In the genomic region with DNA sequence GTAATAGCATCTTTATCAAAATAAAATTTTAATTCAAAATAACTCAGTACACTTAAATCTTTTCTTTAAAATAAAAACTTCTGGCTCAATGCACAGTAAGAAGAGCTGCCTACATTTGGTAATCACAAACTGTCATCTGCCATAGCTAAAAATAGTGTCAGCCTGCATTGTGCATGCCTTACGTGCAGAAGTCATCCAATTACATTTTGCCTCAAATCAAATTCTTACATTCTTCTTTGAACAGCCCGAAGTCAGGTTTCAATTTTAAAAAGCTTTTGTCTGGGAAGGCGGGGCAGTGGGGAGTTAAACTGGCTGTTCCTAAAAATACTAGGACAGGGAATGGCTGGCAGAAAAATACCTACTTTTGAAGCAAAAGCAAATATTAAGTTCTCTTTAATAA, we compare ENCODE assay signal across 9 cellular contexts. TPM values are rescaled to one million over a fixed set of nuclear protein-coding genes. Genes with fewer than 3 reads are reported as not detected.
DNase-seq lines count a peak whose midpoint lies in the region; ATAC-seq and TF ChIP-seq lines count a peak whose summit lies in the region.
"Had no signal": no experiment of that assay in that cellular context is flagged by ENCODE, and none has a peak within 500 bp of the region (broad histone marks: within the 10 kb centered on the region; RNA-seq: fewer than 3 reads in every experiment).

No MANE protein-coding gene starts in this region.

- peak; percentile 68 for ATAC-seq in activated CD4-positive, alpha-beta T cell treated with anti-CD3 and anti-CD28 coated beads for 36 hours

- POLR2A ChIA-PET in activated CD4-positive, alpha-beta T cell treated with anti-CD3 and anti-CD28 coated beads for 36 hours (lab: Charles Lee), result no interaction called here
- POLR2A ChIA-PET in activated CD4-positive, alpha-beta T cell treated with anti-CD3 and anti-CD28 coated beads, Interleukin-2, amount 10 ng/mL, durations not matched to agents 7 days and 5 days (lab: Charles Lee), result no interaction called here
- POLR2A ChIA-PET in GM10248 (lab: Yijun Ruan, JAX), result no interaction called here

- TF ChIP-seq CTCF in choroid plexus epithelial cell (conservative IDR thresholded peaks at IDR 0.05; ENCODE audit: low read depth, low read length), result no peak
- TF ChIP-seq CTCF in GM10248 (IDR thresholded peaks at IDR 0.05; ENCODE audit: control extremely low read depth, extremely low read depth, low read depth, missing control alignments), result no peak

- intact Hi-C loops in activated CD4-positive, alpha-beta T cell treated with anti-CD3 and anti-CD28 coated beads for 36 hours (cut with DNase I, micrococcal nuclease), result no loop called here

- H3K4me3 ChIP-seq in choroid plexus epithelial cell (ENCODE audit: low read depth, low read length), result no peak overlapping the region

- DNase-seq in activated CD4-positive, alpha-beta T cell treated with anti-CD3 and anti-CD28 coated beads for 36 hours, result peak; percentile 20
- DNase-seq in activated CD4-positive, alpha-beta T cell treated with anti-CD3 and anti-CD28 coated beads, Interleukin-2, amount 10 ng/mL, durations not matched to agents 7 days and 5 days, result no peak
- DNase-seq in NCI-H446 treated with DMSO at 0.1 percent for 48 hours (lab: John Stamatoyannopoulos, UW), result peak; percentile 60
- DNase-seq in choroid plexus epithelial cell (ENCODE audit: low read depth), result peak; percentile 81
- DNase-seq in stromal cell of bone marrow (ENCODE audit: low read depth), result peak; percentile 16
- DNase-seq in NCI-H526 treated with DMSO at 0.1 percent for 48 hours (lab: John Stamatoyannopoulos, UW), result no peak
- no peak for DNase-seq in HuH-7.5 (ENCODE audit: low spot score)
- DNase-seq in GM10248 (ENCODE audit: extremely low spot score), result no peak
- DNase-seq: activated B cell treated with CpG ODN at 0.5 μM for 24 hours had no signal

- H3K36me3 Mint-ChIP-seq in activated CD4-positive, alpha-beta T cell treated with anti-CD3 and anti-CD28 coated beads for 36 hours (ENCODE audit: low read depth), result peaks cover 2% of the 10 kb centered on the region
- peaks cover 7% of the 10 kb centered on the region for H3K36me3 Mint-ChIP-seq in activated CD4-positive, alpha-beta T cell treated with anti-CD3 and anti-CD28 coated beads, Interleukin-2, amount 10 ng/mL, durations not matched to agents 7 days and 5 days (ENCODE audit: low read depth)

- H3K9me3 Mint-ChIP-seq in activated CD4-positive, alpha-beta T cell treated with anti-CD3 and anti-CD28 coated beads for 36 hours (ENCODE audit: low read depth), result no peaks in the 10 kb centered on the region
- H3K9me3 Mint-ChIP-seq in activated CD4-positive, alpha-beta T cell treated with anti-CD3 and anti-CD28 coated beads, Interleukin-2, amount 10 ng/mL, durations not matched to agents 7 days and 5 days, result no peaks in the 10 kb centered on the region
- H3K9me3 Mint-ChIP-seq: activated B cell treated with CpG ODN at 0.5 μM for 24 hours had no signal

- H3K27ac Mint-ChIP-seq in activated CD4-positive, alpha-beta T cell treated with anti-CD3 and anti-CD28 coated beads for 36 hours, result no peak overlapping the region
- no peak overlapping the region for H3K27ac Mint-ChIP-seq in activated CD4-positive, alpha-beta T cell treated with anti-CD3 and anti-CD28 coated beads, Interleukin-2, amount 10 ng/mL, durations not matched to agents 7 days and 5 days
- H3K27ac Mint-ChIP-seq: activated B cell treated with CpG ODN at 0.5 μM for 24 hours had no signal

- H3K4me3 Mint-ChIP-seq in activated CD4-positive, alpha-beta T cell treated with anti-CD3 and anti-CD28 coated beads for 36 hours, result no peak overlapping the region
- H3K4me3 Mint-ChIP-seq in activated CD4-positive, alpha-beta T cell treated with anti-CD3 and anti-CD28 coated beads, Interleukin-2, amount 10 ng/mL, durations not matched to agents 7 days and 5 days, result no peak overlapping the region
- H3K4me3 Mint-ChIP-seq: activated B cell treated with CpG ODN at 0.5 μM for 24 hours had no signal

- CTCF ChIA-PET in activated CD4-positive, alpha-beta T cell treated with anti-CD3 and anti-CD28 coated beads for 36 hours (lab: Charles Lee), result interaction anchor here (0.8 to 1.5 kb wide), 4 partner anchors 9 to 160 kb away, joined by 3 to 4 read pairs (median 4); no protein-coding TSS in a partner anchor
- CTCF ChIA-PET in activated CD4-positive, alpha-beta T cell treated with anti-CD3 and anti-CD28 coated beads, Interleukin-2, amount 10 ng/mL, durations not matched to agents 7 days and 5 days (lab: Charles Lee), result interaction anchor here (1.3 to 1.4 kb wide), 2 partner anchors 29 to 54 kb away, joined by 3 to 4 read pairs; no protein-coding TSS in a partner anchor
- CTCF ChIA-PET in GM10248 (lab: Yijun Ruan, JAX), result interaction anchor here (1.1 to 2.5 kb wide), 5 partner anchors 10 to 22 kb away, joined by 3 to 10 read pairs (median 3); no protein-coding TSS in a partner anchor

- no peaks in the 10 kb centered on the region for H3K27me3 Mint-ChIP-seq in activated CD4-positive, alpha-beta T cell treated with anti-CD3 and anti-CD28 coated beads for 36 hours
- no peaks in the 10 kb centered on the region for H3K27me3 Mint-ChIP-seq in activated CD4-positive, alpha-beta T cell treated with anti-CD3 and anti-CD28 coated beads, Interleukin-2, amount 10 ng/mL, durations not matched to agents 7 days and 5 days
- H3K27me3 Mint-ChIP-seq: activated B cell treated with CpG ODN at 0.5 μM for 24 hours had no signal

- H3K4me1 Mint-ChIP-seq in activated CD4-positive, alpha-beta T cell treated with anti-CD3 and anti-CD28 coated beads for 36 hours, result peaks cover 68% of the 10 kb centered on the region
- H3K4me1 Mint-ChIP-seq in activated CD4-positive, alpha-beta T cell treated with anti-CD3 and anti-CD28 coated beads, Interleukin-2, amount 10 ng/mL, durations not matched to agents 7 days and 5 days, result peaks cover 19% of the 10 kb centered on the region

RNA-seq across cellular contexts. Expression of a gene that starts 51.1 kb away (rescaled TPM):
- 10 to 100 TPM; 70.3 to 84.8 TPM for total RNA-seq in activated CD4-positive, alpha-beta T cell treated with anti-CD3 and anti-CD28 coated beads for 36 hours
- total RNA-seq in activated CD4-positive, alpha-beta T cell treated with anti-CD3 and anti-CD28 coated beads, Interleukin-2, amount 10 ng/mL, durations not matched to agents 7 days and 5 days, result 10 to 100 TPM; 77.1 to 79.9 TPM

Comparison
In these comparisons a context has a peak if more than half of its experiments do, and no peak if none do; other contexts are left out.
1. DNase-seq: peak in activated CD4-positive, alpha-beta T cell treated with anti-CD3 and anti-CD28 coated beads for 36 hours (single experiment), NCI-H446 treated with DMSO at 0.1 percent for 48 hours (single experiment), choroid plexus epithelial cell (single experiment) and stromal cell of bone marrow (single experiment); none in activated CD4-positive, alpha-beta T cell treated with anti-CD3 and anti-CD28 coated beads, Interleukin-2, amount 10 ng/mL, durations not matched to agents 7 days and 5 days (single experiment), NCI-H526 treated with DMSO at 0.1 percent for 48 hours (single experiment), HuH-7.5 (single experiment) and GM10248 (single experiment).